9 cellular contexts compared by ENCODE assay signal in genomic region chr19:46913198-46913851, GRCh38. TPM values are rescaled to one million over a fixed set of nuclear protein-coding genes. Genes with fewer than 3 reads are reported as not detected.
DNase-seq lines count a peak whose midpoint lies in the region; ATAC-seq and TF ChIP-seq lines count a peak whose summit lies in the region.
"Had no signal": no experiment of that assay in that cellular context is flagged by ENCODE, and none has a peak within 500 bp of the region (broad histone marks: within the 10 kb centered on the region; RNA-seq: fewer than 3 reads in every experiment).

No MANE protein-coding gene starts in this region.

- no peak overlapping the region for H3K4me3 ChIP-seq in HEK293 (ENCODE audit: low read depth, low read length)
- peak overlapping the region; percentile 9; the same call in 1 of the 2 replicates for H3K4me3 ChIP-seq in WI38 (ENCODE audit: low read depth, low read length)
- H3K4me3 ChIP-seq in right cardiac atrium (ENCODE audit: low read length), result no peak overlapping the region
- H3K4me3 ChIP-seq in smooth muscle cell, result peak overlapping the region; percentile 15

- peak overlapping the region; percentile 16 for H3K9ac ChIP-seq in smooth muscle cell (ENCODE audit: low read depth)

- DNase-seq in right cardiac atrium, result no peak
- no peak for DNase-seq in smooth muscle cell (lab: John Stamatoyannopoulos, UW; ENCODE audit: unreplicated experiment)
- no peak for DNase-seq in activated T-helper 2 cell treated with anti-CD3 and anti-CD28 coated beads, Interferon-gamma antibody, Interleukin-2, Interleukin-4, amounts not matched to agents 10 μg/mL and 5 μg/mL and 100 μg/mL, durations not matched to agents 14 hours and 24 hours and 36 hours (ENCODE audit: low spot score)
- DNase-seq in NCI-H1417 treated with DMSO at 0.1 percent for 48 hours (lab: John Stamatoyannopoulos, UW), result no peak
- no peak for DNase-seq in NOMO-1 treated with dmso at 0.1 percent for 144 hours (lab: John Stamatoyannopoulos, UW; ENCODE audit: unreplicated experiment)
- DNase-seq: NCI-H2171 treated with DMSO at 0.1 percent for 48 hours had no signal

- H3K27ac ChIP-seq in HEK293 (ENCODE audit: extremely low read depth, low read depth, low read length) (no peak overlapping the region; the same call in 1 of the 2 replicates), right cardiac atrium (ENCODE audit: low read length) (peak overlapping the region; percentile 39), smooth muscle cell (ENCODE audit: low read depth) (peak overlapping the region; percentile 82)

- peaks cover 34% of the 10 kb centered on the region for H3K4me1 Mint-ChIP-seq in activated T-helper 2 cell treated with anti-CD3 and anti-CD28 coated beads, Interferon-gamma antibody, Interleukin-2, Interleukin-4, amounts not matched to agents 10 μg/mL and 5 μg/mL and 100 μg/mL, durations not matched to agents 14 hours and 24 hours and 36 hours (ENCODE audit: low read depth)

- no peak overlapping the region for H2AFZ ChIP-seq in smooth muscle cell (ENCODE audit: low read depth)

- no peak overlapping the region for H3K27ac Mint-ChIP-seq in activated T-helper 2 cell treated with anti-CD3 and anti-CD28 coated beads, Interferon-gamma antibody, Interleukin-2, Interleukin-4, amounts not matched to agents 10 μg/mL and 5 μg/mL and 100 μg/mL, durations not matched to agents 14 hours and 24 hours and 36 hours

- H3K4me2 ChIP-seq in smooth muscle cell, result peak overlapping the region; percentile 82

- H3K36me3 ChIP-seq in HEK293 (ENCODE audit: control insufficient read depth in 2 of 2, insufficient read depth in 1 of 2, low read length in 2 of 2) (peaks cover 0 to under 1% of the 10 kb centered on the region in 2 experiments; a peak in 1 of 3 replicates), smooth muscle cell (ENCODE audit: low read depth) (no peaks in the 10 kb centered on the region)

- peaks cover 22% of the 10 kb centered on the region for H3F3A ChIP-seq in smooth muscle cell (ENCODE audit: low read depth)

- peaks cover 40% of the 10 kb centered on the region for H3K4me1 ChIP-seq in HEK293 (ENCODE audit: control insufficient read depth, insufficient read depth, low read length)
- H3K4me1 ChIP-seq in right cardiac atrium (ENCODE audit: control insufficient read depth, insufficient read depth, low read length), result peaks cover 13% of the 10 kb centered on the region
- peaks cover 19% of the 10 kb centered on the region for H3K4me1 ChIP-seq in smooth muscle cell (ENCODE audit: low read depth)

- H3K4me3 Mint-ChIP-seq in activated T-helper 2 cell treated with anti-CD3 and anti-CD28 coated beads, Interferon-gamma antibody, Interleukin-2, Interleukin-4, amounts not matched to agents 10 μg/mL and 5 μg/mL and 100 μg/mL, durations not matched to agents 14 hours and 24 hours and 36 hours (ENCODE audit: low read depth), result no peak overlapping the region

- peaks cover 10% of the 10 kb centered on the region for H3K36me3 Mint-ChIP-seq in activated T-helper 2 cell treated with anti-CD3 and anti-CD28 coated beads, Interferon-gamma antibody, Interleukin-2, Interleukin-4, amounts not matched to agents 10 μg/mL and 5 μg/mL and 100 μg/mL, durations not matched to agents 14 hours and 24 hours and 36 hours (ENCODE audit: low read depth)

- CTCF ChIA-PET in HEK293 (lab: Yijun Ruan, JAX), result interaction anchor here (0.6 to 1.2 kb wide), 4 partner anchors 14 to 876 kb away, joined by 3 to 7 read pairs (median 3); no protein-coding TSS in a partner anchor

- H3K27me3 Mint-ChIP-seq in activated T-helper 2 cell treated with anti-CD3 and anti-CD28 coated beads, Interferon-gamma antibody, Interleukin-2, Interleukin-4, amounts not matched to agents 10 μg/mL and 5 μg/mL and 100 μg/mL, durations not matched to agents 14 hours and 24 hours and 36 hours (ENCODE audit: low read depth), result no peaks in the 10 kb centered on the region

- peaks cover 84% of the 10 kb centered on the region for H4K20me1 ChIP-seq in smooth muscle cell (ENCODE audit: low read depth)

- H3K79me2 ChIP-seq in smooth muscle cell (ENCODE audit: low read depth), result peaks cover 84% of the 10 kb centered on the region

- ATAC-seq in right cardiac atrium, result peak; percentile 72 to 81
- ATAC-seq in HG02852 (IDR thresholded peaks at IDR 0.05; ENCODE audit: unreplicated experiment), result no peak

- H3K27me3 ChIP-seq in right cardiac atrium (ENCODE audit: control insufficient read depth, insufficient read depth), result no peaks in the 10 kb centered on the region
- no peaks in the 10 kb centered on the region for H3K27me3 ChIP-seq in smooth muscle cell (ENCODE audit: low read depth)

- TF ChIP-seq CTCF in HEK293 (tag by site-specific recombination; IDR thresholded peaks at IDR 0.05), result no peak
- TF ChIP-seq CTCF in WI38 (IDR thresholded peaks at IDR 0.05; ENCODE audit: low read depth, low read length), result no peak
- TF ChIP-seq CTCF in smooth muscle cell (IDR thresholded peaks at IDR 0.05; ENCODE audit: borderline replicate concordance, insufficient read depth, poor library complexity, severe bottlenecking), result no peak

- H3K9me3 ChIP-seq in HEK293 (ENCODE audit: control insufficient read depth, insufficient read depth, low read depth, low read length) (no peaks in the 10 kb centered on the region), right cardiac atrium (ENCODE audit: control insufficient read depth, low read length) (no peaks in the 10 kb centered on the region), smooth muscle cell (replicated peaks; ENCODE audit: low read depth) (no peaks in the 10 kb centered on the region)

- intact Hi-C loops in right cardiac atrium (cut with DNase I), result loop anchor here in 2 of 4 donors (10.0 kb wide), 1 partner anchor 49 kb away; the partner anchor contains the start of gene ARHGAP35 (in 2 of the 2)
- intact Hi-C loops in activated T-helper 2 cell treated with anti-CD3 and anti-CD28 coated beads, Interferon-gamma antibody, Interleukin-2, Interleukin-4, amounts not matched to agents 10 μg/mL and 5 μg/mL and 100 μg/mL, durations not matched to agents 14 hours and 24 hours and 36 hours (cut with micrococcal nuclease), result loop anchor here (10.0 kb wide), 2 partner anchors 49 to 51 kb away; partner anchors contain the start of gene ARHGAP35

- 48% methylated on average over 6 of the region's 6 CpGs for WGBS in right cardiac atrium
- 9% methylated on average over 6 of the region's 6 CpGs for WGBS in smooth muscle cell (ENCODE audit: low lambda C conversion rate)

- POLR2A ChIA-PET in HEK293 (lab: Yijun Ruan, JAX), result no interaction called here

- no peaks in the 10 kb centered on the region for H3K9me3 Mint-ChIP-seq in activated T-helper 2 cell treated with anti-CD3 and anti-CD28 coated beads, Interferon-gamma antibody, Interleukin-2, Interleukin-4, amounts not matched to agents 10 μg/mL and 5 μg/mL and 100 μg/mL, durations not matched to agents 14 hours and 24 hours and 36 hours

TF ChIP-seq in HEK293, 187 proteins besides CTCF, POLR2A, EP300 and RAD21 (continues in another document):
- TF ChIP-seq ZNF398 (tag by site-specific recombination; IDR thresholded peaks at IDR 0.05) (no peak), ZNF600 (tag by site-specific recombination; IDR thresholded peaks at IDR 0.05) (peak; percentile 99), BCL11B (tag by site-specific recombination; IDR thresholded peaks at IDR 0.05; ENCODE audit: low read depth) (no peak), ZNF548 (tag by site-specific recombination; IDR thresholded peaks at IDR 0.05) (no peak), ZNF280C (tag by site-specific recombination; IDR thresholded peaks at IDR 0.05) (no peak), ZNF366 (tag by site-specific recombination; conservative IDR thresholded peaks at IDR 0.05) (0 out of 2 replicates have a peak, but pooled peaks have one; percentile 11), ZNF202 (tag by site-specific recombination; IDR thresholded peaks at IDR 0.05; ENCODE audit: borderline replicate concordance) (no peak), ZNF624 (tag by site-specific recombination; IDR thresholded peaks at IDR 0.05) (no peak), ZNF311 (tag by site-specific recombination; IDR thresholded peaks at IDR 0.05; ENCODE audit: borderline replicate concordance) (no peak), PRDM1 (tag by site-specific recombination; IDR thresholded peaks at IDR 0.05) (peak; percentile 53), ZNF426 (tag by site-specific recombination; IDR thresholded peaks at IDR 0.05) (no peak)

RNA-seq across cellular contexts. Expression of gene ARHGAP35, which starts 52.5 kb away (rescaled TPM):
- total RNA-seq in right cardiac atrium (10 to 100 TPM; 71.5 to 85.6 (median 77.1) TPM), smooth muscle cell (19.8 and 20.0 TPM in 2 replicates)
- polyA plus RNA-seq in right cardiac atrium (46.6 TPM), smooth muscle cell (6.9 TPM in 2 replicates)
- 25.5 and 28.5 TPM in 2 replicates for total RNA-seq in activated T-helper 2 cell treated with anti-CD3 and anti-CD28 coated beads, Interferon-gamma antibody, Interleukin-2, Interleukin-4, amounts not matched to agents 10 μg/mL and 5 μg/mL and 100 μg/mL, durations not matched to agents 14 hours and 24 hours and 36 hours

Comparison
In these comparisons a context has a peak if more than half of its experiments do, and no peak if none do; other contexts are left out.
1. H3K4me3 ChIP-seq: peak in WI38 (single experiment) and smooth muscle cell (single experiment); none in HEK293 (single experiment) and right cardiac atrium (single experiment).